ENCODE assay signal across 9 cellular contexts in genomic region chr14:61585598-61586538, GRCh38.
DNase-seq lines count a peak whose midpoint lies in the region; TF ChIP-seq lines count a peak whose summit lies in the region.
"Had no signal": no experiment of that assay in that cellular context is flagged by ENCODE, and none has a peak within 500 bp of the region (broad histone marks: within the 10 kb centered on the region; RNA-seq: fewer than 3 reads in every experiment).

No MANE protein-coding gene starts in this region.

- H3K9me3 ChIP-seq in right atrium auricular region = no peaks in the 10 kb centered on the region

- no peaks in the 10 kb centered on the region for H3K27me3 ChIP-seq in right atrium auricular region

- no peaks in the 10 kb centered on the region for H3K36me3 ChIP-seq in right atrium auricular region

- H3K27ac ChIP-seq in right atrium auricular region = peak overlapping the region; percentile 35 to 65
- peak overlapping the region in 19 of 21 experiments; percentile 2 to 81 (median 56) for H3K27ac ChIP-seq in skin epidermis

- no peak for TF ChIP-seq CTCF in right atrium auricular region (IDR thresholded peaks at IDR 0.05)

- H3K4me1 ChIP-seq in right atrium auricular region = peaks cover 0 to 28% of the 10 kb centered on the region in 2 donors

- peak; percentile 83 for DNase-seq in HCEC 1CT
- peak; percentile 67 for DNase-seq in astrocyte of the hippocampus (ENCODE audit: low read depth, low spot score)
- DNase-seq in right atrium auricular region (ENCODE audit: low spot score) = peak; percentile 81
- no peak for DNase-seq in 8988T
- DNase-seq in T1000 (lab: John Stamatoyannopoulos, UW) = no peak
- DNase-seq in activated CD8-positive, alpha-beta memory T cell treated with anti-CD3 and anti-CD28 coated beads, Interleukin-2, amount 50 U/mL, for 4 hours = no peak
- no peak for DNase-seq in DMS153 (lab: John Stamatoyannopoulos, UW)
- DNase-seq: stimulated activated CD4-positive, alpha-beta T cell treated with anti-CD3 and anti-CD28 coated beads, Interleukin-12 subunit alpha, Interleukin-12 subunit beta, amount 100 ng/mL, for 4 hours had no signal

- H3K4me3 ChIP-seq in right atrium auricular region = no peak overlapping the region
- H3K4me3 ChIP-seq in skin epidermis = no peak overlapping the region

Comparison
In these comparisons a context has a peak if more than half of its experiments do, and no peak if none do; other contexts are left out.
1. DNase-seq: peak in HCEC 1CT (single experiment), astrocyte of the hippocampus (single experiment) and right atrium auricular region (single experiment); none in 8988T (single experiment), T1000 (single experiment), activated CD8-positive, alpha-beta memory T cell treated with anti-CD3 and anti-CD28 coated beads, Interleukin-2, amount 50 U/mL, for 4 hours (single experiment) and DMS153 (single experiment).